Comparison of ENCODE assay signal across 2 cellular contexts in genomic region chr19:38665950-38666661, GRCh38.
TF ChIP-seq lines count a peak whose summit lies in the region.

No MANE protein-coding gene starts in this region.

TF ChIP-seq in HEK293T, 16 proteins besides CTCF, POLR2A, EP300 and RAD21:
- peak; percentile 73 for TF ChIP-seq L3MBTL2 (conservative IDR thresholded peaks at IDR 0.05)
- no peak for TF ChIP-seq PKNOX1 (IDR thresholded peaks at IDR 0.05)
- TF ChIP-seq FOXM1 (IDR thresholded peaks at IDR 0.05; ENCODE audit: borderline replicate concordance) = no peak
- no peak for TF ChIP-seq BHLHE40 (IDR thresholded peaks at IDR 0.05; ENCODE audit: borderline replicate concordance)
- TF ChIP-seq ZNF384 (IDR thresholded peaks at IDR 0.05) = no peak

TF ChIP-seq in GM12878, 131 proteins besides CTCF, POLR2A, EP300 and RAD21:
- TF ChIP-seq PKNOX1 (IDR thresholded peaks at IDR 0.05) = no peak
- TF ChIP-seq DPF2 (IDR thresholded peaks at IDR 0.05) = no peak
- no peak for TF ChIP-seq ZSCAN29 (IDR thresholded peaks at IDR 0.05)
- TF ChIP-seq CHD1 (IDR thresholded peaks at IDR 0.05; ENCODE audit: low read depth, low read length) = no peak
- TF ChIP-seq ASH2L (IDR thresholded peaks at IDR 0.05; ENCODE audit: borderline replicate concordance, low read depth) = no peak
- no peak for TF ChIP-seq FOXK2 (IDR thresholded peaks at IDR 0.05)
- no peak for TF ChIP-seq ZNF687 (IDR thresholded peaks at IDR 0.05)
- no peak for TF ChIP-seq IRF4 (IDR thresholded peaks at IDR 0.05; ENCODE audit: low read depth, low read length)
- TF ChIP-seq YBX1 (IDR thresholded peaks at IDR 0.05) = no peak
- no peak for TF ChIP-seq IRF5 (IDR thresholded peaks at IDR 0.05; ENCODE audit: borderline replicate concordance)
- TF ChIP-seq KAT2A (conservative IDR thresholded peaks at IDR 0.05; ENCODE audit: control insufficient read depth, low read depth, low read length) = no peak
- no peak for TF ChIP-seq ATF7 (IDR thresholded peaks at IDR 0.05; ENCODE audit: low read depth)
- no peak for TF ChIP-seq ZNF24 (IDR thresholded peaks at IDR 0.05)
